Comparison of ENCODE assay signal across 23 cellular contexts in the genomic region with DNA sequence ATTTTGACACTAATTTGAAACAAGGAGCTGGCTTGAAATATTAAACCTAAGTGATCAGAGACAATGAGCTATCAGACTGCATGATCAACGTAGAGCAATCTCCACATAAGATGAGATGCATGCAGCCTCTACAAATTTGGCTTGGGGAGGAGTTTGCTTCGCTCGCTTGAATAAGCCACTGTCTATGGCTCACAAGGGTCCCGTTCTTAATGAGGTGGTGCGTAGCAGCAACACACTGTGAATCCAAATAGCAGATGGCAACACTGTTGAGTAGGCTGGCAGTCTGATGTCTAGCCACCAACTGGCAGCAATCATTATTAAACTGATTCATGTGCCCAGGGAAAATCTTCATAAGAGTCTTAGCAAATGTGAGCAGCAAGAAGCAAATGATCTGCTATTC.
DNase-seq lines count a peak whose midpoint lies in the region; ATAC-seq, FAIRE-seq and TF ChIP-seq lines count a peak whose summit lies in the region.
"Had no signal": no experiment of that assay in that cellular context is flagged by ENCODE, and none has a peak within 500 bp of the region (broad histone marks: within the 10 kb centered on the region; RNA-seq: fewer than 3 reads in every experiment).

No MANE protein-coding gene starts in this region.

- peak; percentile 5 for TF ChIP-seq CTCF in D721Med (IDR thresholded peaks at IDR 0.05; ENCODE audit: insufficient read depth, missing control alignments)

- ATAC-seq in HG02852 (IDR thresholded peaks at IDR 0.05; ENCODE audit: unreplicated experiment): no peak
- ATAC-seq in GM18867 (IDR thresholded peaks at IDR 0.05; ENCODE audit: unreplicated experiment): no peak

- no peak for DNase-seq in D721Med (ENCODE audit: insufficient read length, low spot score)
- peak; percentile 91 for DNase-seq in NCI-H2171 treated with DMSO at 0.1 percent for 48 hours (lab: John Stamatoyannopoulos, UW)
- peak; percentile 14 for DNase-seq in cerebellar cortex (ENCODE audit: low spot score)
- peak; percentile 41 for DNase-seq in putamen (ENCODE audit: low spot score)
- DNase-seq in middle frontal gyrus (ENCODE audit: extremely low spot score, low spot score): no peak
- no peak for DNase-seq in activated gamma-delta T cell (lab: John Stamatoyannopoulos, UW)
- DNase-seq: AML-193; Calu3; CD8-positive, alpha-beta memory T cell; DMS79; KBM-7; MM.1S; NCI-H1092; NCI-H1436 treated with DMSO at 0.1 percent for 48 hours; NCI-H2029 treated with DMSO at 0.1 percent for 48 hours; NCI-H774; NK-92 treated with Interleukin-12 subunit alpha and Interleukin-12 subunit beta, amount 100 ng/mL, for 24 hours; SHP77 treated with DMSO at 0.1 percent for 48 hours; SK-N-SH had no signal

- no peak for FAIRE-seq in D721Med (lab: Jason Lieb, UNC)
- FAIRE-seq: GM12891, H54 had no signal

Comparison
In these comparisons a context has a peak if more than half of its experiments do, and no peak if none do; other contexts are left out.
1. DNase-seq: peak in NCI-H2171 treated with DMSO at 0.1 percent for 48 hours (single experiment), cerebellar cortex (single experiment) and putamen (single experiment); none in D721Med (single experiment), middle frontal gyrus (single experiment) and activated gamma-delta T cell (single experiment).